Comparison of ENCODE assay signal across 8 cellular contexts in genomic region chr2:27663160-27663462, GRCh38. TPM values are rescaled to one million over a fixed set of nuclear protein-coding genes. Genes with fewer than 3 reads are reported as not detected.
DNase-seq lines count a peak whose midpoint lies in the region; ATAC-seq and TF ChIP-seq lines count a peak whose summit lies in the region.

No MANE protein-coding gene starts in this region.

- H3K9me3 Mint-ChIP-seq in activated naive CD4-positive, alpha-beta T cell treated with anti-CD3 and anti-CD28 coated beads, Interleukin-2, amount 50 U/mL, for 72 hours: no peaks in the 10 kb centered on the region

- no peaks in the 10 kb centered on the region for H3K9me3 ChIP-seq in iPS-15b (ENCODE audit: control insufficient read depth, insufficient read depth, low read length)

- DNase-seq in GM12864 (ENCODE audit: low read depth): no peak
- DNase-seq in activated naive CD4-positive, alpha-beta T cell treated with anti-CD3 and anti-CD28 coated beads, Interleukin-2, amount 50 U/mL, for 72 hours (ENCODE audit: low spot score in 2 of 2): no peak
- DNase-seq in stimulated activated naive CD8-positive, alpha-beta T cell treated with anti-CD3 and anti-CD28 coated beads, Interleukin-15, Interleukin-2, amounts not matched to agents 100 U/mL and 50 U/mL, for 24 hours: no peak
- no peak for DNase-seq in GF-D8 (lab: John Stamatoyannopoulos, UW)
- DNase-seq in NCI-H2081 (lab: John Stamatoyannopoulos, UW): no peak
- DNase-seq in NOMO-1 treated with dmso at 0.1 percent for 144 hours (lab: John Stamatoyannopoulos, UW; ENCODE audit: unreplicated experiment): no peak

- peaks cover 14 to 24% of the 10 kb centered on the region in 2 donors for H3K36me3 Mint-ChIP-seq in activated naive CD4-positive, alpha-beta T cell treated with anti-CD3 and anti-CD28 coated beads, Interleukin-2, amount 50 U/mL, for 72 hours

- H3K27me3 ChIP-seq in iPS-15b (ENCODE audit: control insufficient read depth, insufficient read depth, low read length): no peaks in the 10 kb centered on the region

- peak overlapping the region; percentile 77 for H3K9ac ChIP-seq in iPS-15b (ENCODE audit: low read depth, low read length)

- H3K4me3 ChIP-seq in GM12864 (ENCODE audit: low read depth, low read length): peak overlapping the region; percentile 92
- H3K4me3 ChIP-seq in iPS-15b (ENCODE audit: low read depth, low read length): peak overlapping the region; percentile 85

- peaks cover 3% of the 10 kb centered on the region for H3K4me1 ChIP-seq in iPS-15b (ENCODE audit: control insufficient read depth, insufficient read depth, low read length)

- peaks cover 9% of the 10 kb centered on the region for H3K36me3 ChIP-seq in iPS-15b (ENCODE audit: control insufficient read depth, insufficient read depth, low read length)

- H3K27ac Mint-ChIP-seq in activated naive CD4-positive, alpha-beta T cell treated with anti-CD3 and anti-CD28 coated beads, Interleukin-2, amount 50 U/mL, for 72 hours: peak overlapping the region; percentile 95 to 99

- peak; percentile 47 for ATAC-seq in HG03039 (IDR thresholded peaks at IDR 0.05; ENCODE audit: unreplicated experiment)
- peak; percentile 2 to 87 for ATAC-seq in activated naive CD4-positive, alpha-beta T cell treated with anti-CD3 and anti-CD28 coated beads, Interleukin-2, amount 50 U/mL, for 72 hours
- ATAC-seq in stimulated activated naive CD8-positive, alpha-beta T cell treated with anti-CD3 and anti-CD28 coated beads, Interleukin-15, Interleukin-2, amounts not matched to agents 100 U/mL and 50 U/mL, for 24 hours: peak; percentile 76

- TF ChIP-seq CTCF in GM12864 (IDR thresholded peaks at IDR 0.05; ENCODE audit: low read depth, low read length, missing control alignments): no peak

RNA-seq across cellular contexts. Expression of gene SUPT7L, which starts 0.3 kb away (rescaled TPM):
- 10 to 100 TPM; 30.3 to 35.7 TPM for total RNA-seq in activated naive CD4-positive, alpha-beta T cell treated with anti-CD3 and anti-CD28 coated beads, Interleukin-2, amount 50 U/mL, for 72 hours

RNA-seq across cellular contexts. Expression of gene SLC4A1AP, which starts 0.6 kb away (rescaled TPM):
- 10 to 100 TPM; 23.9 to 28.1 TPM for total RNA-seq in activated naive CD4-positive, alpha-beta T cell treated with anti-CD3 and anti-CD28 coated beads, Interleukin-2, amount 50 U/mL, for 72 hours

RNA-seq across cellular contexts. Expression of gene GPN1, which starts 34.3 kb away (rescaled TPM):
- total RNA-seq in activated naive CD4-positive, alpha-beta T cell treated with anti-CD3 and anti-CD28 coated beads, Interleukin-2, amount 50 U/mL, for 72 hours: 10 to 100 TPM; 38.9 to 43.0 TPM

RNA-seq across cellular contexts. Expression of gene CCDC121, which starts 34.3 kb away (rescaled TPM):
- under 1 TPM in 1 of 2 donors, not detected in 1; 0.19 TPM for total RNA-seq in activated naive CD4-positive, alpha-beta T cell treated with anti-CD3 and anti-CD28 coated beads, Interleukin-2, amount 50 U/mL, for 72 hours
